Comparison of ENCODE assay signal across 8 cellular contexts in the genomic region with DNA sequence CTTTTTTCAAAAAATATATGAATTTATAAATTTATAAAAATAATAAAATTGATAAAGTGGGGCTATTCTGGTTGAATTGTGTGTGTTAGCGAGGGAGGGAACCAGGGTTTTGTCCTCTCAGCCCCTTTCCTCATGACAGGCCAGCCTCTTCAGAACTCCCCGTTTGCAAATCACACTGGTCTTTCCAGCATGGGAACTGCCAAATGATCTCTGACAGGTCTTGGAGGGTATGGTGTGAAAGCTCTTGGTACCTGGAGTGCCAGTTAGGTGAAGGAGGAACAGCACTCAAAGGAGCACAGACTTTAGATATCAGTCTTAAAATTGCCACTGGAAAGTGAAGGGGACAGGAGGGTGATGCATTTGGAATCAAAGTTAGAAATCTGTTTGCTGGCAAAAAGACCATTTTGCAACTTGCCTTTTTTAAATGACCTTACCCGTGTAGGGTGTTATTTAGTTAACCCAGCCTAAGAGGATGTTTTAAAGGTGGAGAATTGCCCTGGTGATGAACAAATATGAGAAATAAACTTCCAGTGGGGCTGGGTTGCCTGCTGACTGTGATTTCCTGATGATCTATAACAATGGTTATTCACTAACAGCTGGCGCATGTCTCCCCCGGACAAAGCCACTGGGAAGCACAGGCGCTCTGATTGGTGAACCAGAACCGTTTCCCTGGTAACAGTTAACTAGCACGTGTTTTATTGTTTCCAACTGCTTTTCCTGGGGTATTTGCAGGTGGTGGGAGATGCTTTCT.
DNase-seq lines count a peak whose midpoint lies in the region; ATAC-seq and TF ChIP-seq lines count a peak whose summit lies in the region.

No MANE protein-coding gene starts in this region.

- 25 to 28% methylated on average over 8 of the region's 8 CpGs for WGBS in upper lobe of left lung, 2 donors
- 23% methylated on average over 8 of the region's 8 CpGs for WGBS in prostate gland

- H3K4me3 ChIP-seq in upper lobe of left lung (no peak overlapping the region), prostate gland (no peak overlapping the region)

- H3K4me1 ChIP-seq in upper lobe of left lung = peaks cover 0 to 12% (median 8%) of the 10 kb centered on the region in 4 donors
- no peaks in the 10 kb centered on the region for H3K4me1 ChIP-seq in prostate gland (replicated peaks)

- H3K36me3 ChIP-seq in upper lobe of left lung = no peaks in the 10 kb centered on the region
- H3K36me3 ChIP-seq in prostate gland = no peaks in the 10 kb centered on the region

- H3K27me3 ChIP-seq in upper lobe of left lung = no peaks in the 10 kb centered on the region
- H3K27me3 ChIP-seq in prostate gland (replicated peaks; ENCODE audit: insufficient read depth) = no peaks in the 10 kb centered on the region

- TF ChIP-seq CTCF in upper lobe of left lung (IDR thresholded peaks at IDR 0.05) = no peak
- TF ChIP-seq CTCF in prostate gland (IDR thresholded peaks at IDR 0.05) = no peak

- no peaks in the 10 kb centered on the region for H3K9me3 ChIP-seq in upper lobe of left lung
- no peaks in the 10 kb centered on the region for H3K9me3 ChIP-seq in prostate gland

- no peak for TF ChIP-seq EP300 in upper lobe of left lung (IDR thresholded peaks at IDR 0.05)

- DNase-seq in AG08395 (ENCODE audit: low spot score) = peak; percentile 83
- peak; percentile 94 for DNase-seq in NCI-H146 (lab: John Stamatoyannopoulos, UW)
- peak in 51 of 58 donors; percentile 1 to 82 (median 33) for DNase-seq in anterior cingulate cortex (lab: John Stamatoyannopoulos, UW)
- DNase-seq in iPS-NIHi11 (ENCODE audit: low spot score) = peak; percentile 74
- DNase-seq in upper lobe of left lung = no peak
- no peak for DNase-seq in prostate gland (ENCODE audit: low spot score)

- ATAC-seq in upper lobe of left lung (ENCODE audit: low FRiP score in 2 of 2) = peak; percentile 51 to 95
- no peak for ATAC-seq in GM18861 (IDR thresholded peaks at IDR 0.05; ENCODE audit: unreplicated experiment)
- no peak for ATAC-seq in activated CD4-positive, CD25-positive, alpha-beta regulatory T cell treated with anti-CD3 and anti-CD28 coated beads, Interleukin-2, amount 50 U/mL, for 24 hours

- intact Hi-C loops in prostate gland (cut with DNase I) = loop anchor here (2.0 to 10.0 kb wide), 2 partner anchors 244 to 290 kb away; no protein-coding TSS in a partner anchor

- no peak overlapping the region for H3K27ac ChIP-seq in upper lobe of left lung
- H3K27ac ChIP-seq in prostate gland = no peak overlapping the region

- TF ChIP-seq POLR2A in upper lobe of left lung (IDR thresholded peaks at IDR 0.05) (no peak), prostate gland (IDR thresholded peaks at IDR 0.05) (no peak)

Comparison
In these comparisons a context has a peak if more than half of its experiments do, and no peak if none do; other contexts are left out.
1. DNase-seq: peak in AG08395 (single experiment), NCI-H146 (single experiment), anterior cingulate cortex (51 of 58) and iPS-NIHi11 (single experiment); none in upper lobe of left lung (0 of 2) and prostate gland (single experiment).
2. ATAC-seq: peak in upper lobe of left lung (2 of 2); none in GM18861 (single experiment) and activated CD4-positive, CD25-positive, alpha-beta regulatory T cell treated with anti-CD3 and anti-CD28 coated beads, Interleukin-2, amount 50 U/mL, for 24 hours (0 of 2).